In the genomic region with DNA sequence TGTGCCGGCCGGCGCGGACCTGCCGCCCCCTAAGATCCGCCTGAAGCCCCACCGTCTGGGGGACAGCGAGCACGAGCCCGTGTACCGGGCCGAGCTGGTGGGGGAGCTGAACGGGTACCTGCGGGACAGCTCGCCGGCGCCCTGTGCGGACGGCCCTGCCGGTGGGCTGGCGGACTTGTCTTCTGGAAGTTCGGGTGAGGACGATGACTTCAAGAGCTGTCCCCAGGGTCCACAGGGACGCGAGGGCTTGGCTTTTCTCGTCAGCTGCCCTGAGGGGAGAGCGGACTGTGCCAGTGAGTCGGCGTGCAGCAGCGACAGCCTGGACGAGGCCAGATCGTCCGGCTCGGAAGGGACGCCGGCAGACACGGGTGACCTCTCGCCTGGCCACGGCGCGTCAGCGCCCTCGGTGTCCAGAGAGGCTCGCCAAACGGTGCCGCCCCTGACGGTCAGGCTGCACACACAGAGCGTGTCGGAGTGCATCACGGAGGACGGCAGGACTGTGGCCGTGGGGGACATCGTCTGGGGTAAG, we compare ENCODE assay signal across 19 cellular contexts.
"Had no signal": no experiment of that assay in that cellular context is flagged by ENCODE, and none has a peak within 500 bp of the region (broad histone marks: within the 10 kb centered on the region; RNA-seq: fewer than 3 reads in every experiment).

No MANE protein-coding gene starts in this region.

- H3K27ac Mint-ChIP-seq: activated T-cell treated with anti-CD3 and anti-CD28 coated beads, Interleukin-2, amount 50 U/mL, for 24 hours; stimulated activated naive CD8-positive, alpha-beta T cell treated with anti-CD3 and anti-CD28 coated beads, Interleukin-15, Interleukin-2, amounts not matched to agents 100 ng/mL and 50 ng/mL, for 24 hours had no signal

- H3K27me3 Mint-ChIP-seq: activated T-cell treated with anti-CD3 and anti-CD28 coated beads, Interleukin-2, amount 50 U/mL, for 24 hours; naive B cell; stimulated activated naive CD8-positive, alpha-beta T cell treated with anti-CD3 and anti-CD28 coated beads, Interleukin-15, Interleukin-2, amounts not matched to agents 100 ng/mL and 50 ng/mL, for 24 hours had no signal

- H3K9me3 Mint-ChIP-seq: activated naive CD4-positive, alpha-beta T cell treated with anti-CD3 and anti-CD28 coated beads, Interleukin-2, amount 50 U/mL, for 72 hours; activated T-cell treated with anti-CD3 and anti-CD28 coated beads, Interleukin-2, amount 50 U/mL, for 24 hours; naive B cell; stimulated activated naive CD8-positive, alpha-beta T cell treated with anti-CD3 and anti-CD28 coated beads, Interleukin-15, Interleukin-2, amounts not matched to agents 100 ng/mL and 50 ng/mL, for 24 hours had no signal

- H3K4me3 Mint-ChIP-seq: activated T-cell treated with anti-CD3 and anti-CD28 coated beads, Interleukin-2, amount 50 U/mL, for 24 hours; stimulated activated naive CD8-positive, alpha-beta T cell treated with anti-CD3 and anti-CD28 coated beads, Interleukin-15, Interleukin-2, amounts not matched to agents 100 ng/mL and 50 ng/mL, for 24 hours had no signal

- DNase-seq: activated effector memory CD4-positive, alpha-beta T cell treated with anti-CD3 and anti-CD28 coated beads, Interleukin-2, amount 50 U/mL, for 16 hours; activated T-cell treated with anti-CD3 and anti-CD28 coated beads, Interleukin-2, amount 50 U/mL, for 24 hours; amygdala; brain microvascular endothelial cell; naive B cell; nucleus accumbens; sigmoid colon; stimulated activated CD4-positive, alpha-beta T cell treated with anti-CD3 and anti-CD28 coated beads, Interleukin-12 subunit alpha, Interleukin-12 subunit beta, amount 100 ng/mL, for 4 hours; T-helper 2 cell had no signal

- H3K27me3 ChIP-seq: brain microvascular endothelial cell, esophagus muscularis mucosa, left lung, sigmoid colon, vagina had no signal

- H3K9me3 ChIP-seq: esophagus muscularis mucosa, left lung, prostate gland, sigmoid colon, thoracic aorta, vagina had no signal

- H3K4me3 ChIP-seq: esophagus muscularis mucosa, left lung, prostate gland, sigmoid colon, thoracic aorta, vagina had no signal

- H3K36me3 Mint-ChIP-seq: activated naive CD4-positive, alpha-beta T cell treated with anti-CD3 and anti-CD28 coated beads, Interleukin-2, amount 50 U/mL, for 72 hours; naive B cell had no signal

- H3K27ac ChIP-seq: brain microvascular endothelial cell, left lung, thoracic aorta, vagina had no signal

- FAIRE-seq: islet of Langerhans, TTC549 had no signal

- ATAC-seq: activated CD4-positive, CD25-positive, alpha-beta regulatory T cell treated with anti-CD3 and anti-CD28 coated beads, Interleukin-2, amount 50 U/mL, for 24 hours; activated naive CD4-positive, alpha-beta T cell treated with anti-CD3 and anti-CD28 coated beads, Interleukin-2, amount 50 U/mL, for 72 hours; left lung had no signal

- H3K36me3 ChIP-seq: prostate gland had no signal
